In the genomic region with DNA sequence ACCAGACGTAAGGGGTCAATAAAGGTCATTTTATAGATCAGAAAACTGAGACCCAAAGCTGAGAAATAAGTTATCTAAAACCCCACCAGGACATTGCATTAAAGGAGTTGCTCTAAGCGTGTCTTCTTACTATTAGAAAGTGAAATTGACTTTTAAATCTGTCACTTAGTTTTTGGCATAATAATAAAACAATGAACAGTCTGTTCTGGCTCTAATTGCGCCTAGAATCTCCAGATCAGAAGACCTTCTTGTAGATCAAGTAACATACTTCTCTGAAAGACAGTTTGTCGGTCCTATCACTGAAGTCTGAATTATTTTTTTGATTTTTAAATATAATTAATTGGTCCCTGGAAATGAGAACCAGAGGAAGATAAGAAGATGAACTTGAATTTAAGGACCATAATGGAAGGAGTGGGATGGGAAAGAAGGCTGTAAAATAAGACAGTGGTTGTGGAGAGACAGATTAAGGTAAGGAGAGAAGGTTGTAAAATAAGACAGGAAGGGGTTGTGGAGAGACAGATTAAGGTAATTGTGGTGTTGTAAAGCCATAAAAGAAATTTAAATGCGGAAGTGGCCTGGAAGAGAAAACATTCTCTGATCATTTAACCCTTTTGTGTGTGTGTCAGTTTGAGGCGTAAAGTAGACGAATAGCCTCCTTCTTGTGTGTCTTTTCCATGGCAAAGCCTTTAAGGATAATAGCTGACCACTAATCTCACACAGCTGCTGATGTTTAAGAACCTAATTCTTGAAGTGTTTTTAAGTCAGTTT, we compare ENCODE assay signal across 8 cellular contexts. TPM values are rescaled to one million over a fixed set of nuclear protein-coding genes. Genes with fewer than 3 reads are reported as not detected.
DNase-seq lines count a peak whose midpoint lies in the region; ATAC-seq, FAIRE-seq and TF ChIP-seq lines count a peak whose summit lies in the region.

No MANE protein-coding gene starts in this region.

- DNase-seq in ELF-1 (ENCODE audit: low read depth, low spot score) = peak; percentile 55
- DNase-seq in NAMALWA (ENCODE audit: low spot score) = peak; percentile 42
- DNase-seq in K562 (ENCODE audit: extremely low read depth in 1 of 4, low spot score in 3 of 4) = peak in 1 of 4 experiments; percentile 46
- no peak for DNase-seq in natural killer cell
- DNase-seq in retina = no peak
- DNase-seq in NCI-H2196 treated with DMSO at 0.1 percent for 48 hours (lab: John Stamatoyannopoulos, UW; ENCODE audit: unreplicated experiment) = no peak

- TF ChIP-seq POLR2A in K562 (conservative IDR thresholded peaks at IDR 0.05) = no peak

- H3K36me3 ChIP-seq in K562 (ENCODE audit: control insufficient read depth, insufficient read depth, low read length) = peaks cover under 1% of the 10 kb centered on the region

- 10% methylated on average over 7 of the region's 7 CpGs for WGBS in K562 (ENCODE audit: insufficient coverage, low coverage, missing lambda C conversion rate)

- peak overlapping the region; percentile 82 for H3K27ac ChIP-seq in K562 (ENCODE audit: extremely low read depth, low read depth, low read length)

- peak overlapping the region in 1 of 2 experiments; percentile 22; a peak in 2 of 4 replicates for H3K9ac ChIP-seq in K562 (ENCODE audit: insufficient read depth in 1 of 2, low read depth in 2 of 2, low read length in 2 of 2)

- no peaks in the 10 kb centered on the region for H3K27me3 Mint-ChIP-seq in natural killer cell (ENCODE audit: low read depth in 2 of 2)

- peaks cover 21 to 83% of the 10 kb centered on the region in 2 experiments for H3K4me1 ChIP-seq in K562 (replicated peaks in 1 of 2; ENCODE audit: control insufficient read depth in 2 of 2, insufficient read depth in 2 of 2, low read length in 2 of 2)

- H3K4me3 ChIP-seq in K562 = no peak overlapping the region

- BruUV-seq in K562 (replicated peaks; lab: Mats Ljungman, UMichigan) = TSS peak; percentile 2

- CTCF ChIA-PET in K562 (lab: Yijun Ruan, JAX; ENCODE audit: low intra/inter-chr PET ratio) = no interaction called here

- intact Hi-C loops in K562 (cut with micrococcal nuclease) = no loop called here
- intact Hi-C loops in natural killer cell (cut with micrococcal nuclease) = loop anchor here (1.0 to 5.0 kb wide), 3 partner anchors 20 to 45 kb away; a partner anchor contains a TSS

- TF ChIP-seq RAD21 in K562 (CRISPR knock-in tag; conservative IDR thresholded peaks at IDR 0.05 in 1 of 2, IDR thresholded peaks at IDR 0.05 in 1 of 2) = peak in 1 of 2 experiments; percentile 12; a peak in 1 of 4 replicates

- H3K36me3 Mint-ChIP-seq in natural killer cell = no peaks in the 10 kb centered on the region

- H3K79me2 ChIP-seq in K562 (ENCODE audit: control insufficient read depth, insufficient read depth, low read length) = peaks cover 97% of the 10 kb centered on the region

- peak; percentile 17; the same call in 1 of the 2 replicates for TF ChIP-seq EP300 in K562 (IDR thresholded peaks at IDR 0.05; ENCODE audit: low read length)

- H3K4me1 Mint-ChIP-seq in natural killer cell = peaks cover 83 to 86% of the 10 kb centered on the region in 2 donors

- peaks cover 8% of the 10 kb centered on the region; the same call in 1 of the 2 replicates for H4K20me1 ChIP-seq in K562 (replicated peaks; ENCODE audit: control insufficient read depth, insufficient read depth, low read length)

- no peak overlapping the region for H2AFZ ChIP-seq in K562 (ENCODE audit: low read depth, low read length)

- H3K9me3 ChIP-seq in K562 (replicated peaks; ENCODE audit: control insufficient read depth, insufficient read depth, low read depth, low read length) = no peaks in the 10 kb centered on the region

- ATAC-seq in K562 (peak; percentile 10; the same call in 2 of the 3 replicates), natural killer cell (peak; percentile 43 to 52 (median 43)), esophagus mucosa (no peak), HG03175 (IDR thresholded peaks at IDR 0.05; ENCODE audit: unreplicated experiment) (no peak)

- H3K4me3 Mint-ChIP-seq in natural killer cell = peak overlapping the region; percentile 81

- no peak for TF ChIP-seq CTCF in K562 (IDR thresholded peaks at IDR 0.05 in 2 of 3, conservative IDR thresholded peaks at IDR 0.05 in 1 of 3; ENCODE audit: insufficient read depth in 2 of 3, low read depth in 1 of 3, low read length in 3 of 3)
- no peak for TF ChIP-seq CTCF in natural killer cell (IDR thresholded peaks at IDR 0.05)

- no peaks in the 10 kb centered on the region for H3K9me3 Mint-ChIP-seq in natural killer cell

- peak overlapping the region; percentile 81 to 94 for H3K27ac Mint-ChIP-seq in natural killer cell

- in situ Hi-C loops in K562 (cut with MboI) = no loop called here

- no peaks in the 10 kb centered on the region for H3K27me3 ChIP-seq in K562 (ENCODE audit: control insufficient read depth in 2 of 2, insufficient read depth in 2 of 2, low read length in 2 of 2)

- FAIRE-seq in K562 (lab: Jason Lieb, UNC) = no peak

- no peaks in the 10 kb centered on the region for H3K9me1 ChIP-seq in K562 (ENCODE audit: control insufficient read depth, insufficient read depth, low read length)

- POLR2A ChIA-PET in K562 (lab: Yijun Ruan, JAX) = interaction anchor here (0.8 to 10.0 kb wide), 4 partner anchors 9 to 46 kb away, joined by 3 to 125 read pairs (median 4); a partner anchor contains a TSS

- peak overlapping the region; percentile 74 for H3K4me2 ChIP-seq in K562 (ENCODE audit: insufficient read depth, low read length)

TF ChIP-seq in K562, 482 proteins besides CTCF, POLR2A, EP300 and RAD21 (continues in another document):
- TF ChIP-seq SRSF3 (IDR thresholded peaks at IDR 0.05; ENCODE audit: insufficient read depth, low read length) (no peak), ARID1B (IDR thresholded peaks at IDR 0.05) (peak; percentile 85), HDAC1 (IDR thresholded peaks at IDR 0.05) (peak in 1 of 2 experiments; percentile 38; a peak in 1 of 4 replicates), L3MBTL2 (IDR thresholded peaks at IDR 0.05) (peak; percentile 21; the same call in 1 of the 2 replicates), FOS (IDR thresholded peaks at IDR 0.05; ENCODE audit: extremely low read depth, insufficient read length) (no peak), SP1 (CRISPR knock-in tag; IDR thresholded peaks at IDR 0.05) (no peak), MTA1 (IDR thresholded peaks at IDR 0.05; ENCODE audit: borderline replicate concordance) (peak; percentile 30; the same call in 1 of the 2 replicates), BMI1 (IDR thresholded peaks at IDR 0.05; ENCODE audit: low read length) (no peak), TAL1 (IDR thresholded peaks at IDR 0.05) (peak; percentile 62), ARNT (IDR thresholded peaks at IDR 0.05) (peak in 1 of 2 experiments; percentile 21; a peak in 1 of 4 replicates), ETV1 (tag; conservative IDR thresholded peaks at IDR 0.05; ENCODE audit: low read depth) (peak; percentile 32; the same call in 1 of the 2 replicates), NCOR1 (IDR thresholded peaks at IDR 0.05) (peak; percentile 66)
- TF ChIP-seq, protein P1, sequence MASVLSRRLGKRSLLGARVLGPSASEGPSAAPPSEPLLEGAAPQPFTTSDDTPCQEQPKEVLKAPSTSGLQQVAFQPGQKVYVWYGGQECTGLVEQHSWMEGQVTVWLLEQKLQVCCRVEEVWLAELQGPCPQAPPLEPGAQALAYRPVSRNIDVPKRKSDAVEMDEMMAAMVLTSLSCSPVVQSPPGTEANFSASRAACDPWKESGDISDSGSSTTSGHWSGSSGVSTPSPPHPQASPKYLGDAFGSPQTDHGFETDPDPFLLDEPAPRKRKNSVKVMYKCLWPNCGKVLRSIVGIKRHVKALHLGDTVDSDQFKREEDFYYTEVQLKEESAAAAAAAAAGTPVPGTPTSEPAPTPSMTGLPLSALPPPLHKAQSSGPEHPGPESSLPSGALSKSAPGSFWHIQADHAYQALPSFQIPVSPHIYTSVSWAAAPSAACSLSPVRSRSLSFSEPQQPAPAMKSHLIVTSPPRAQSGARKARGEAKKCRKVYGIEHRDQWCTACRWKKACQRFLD (CRISPR knock-in tag; IDR thresholded peaks at IDR 0.05) = no peak
- TF ChIP-seq, protein P2, sequence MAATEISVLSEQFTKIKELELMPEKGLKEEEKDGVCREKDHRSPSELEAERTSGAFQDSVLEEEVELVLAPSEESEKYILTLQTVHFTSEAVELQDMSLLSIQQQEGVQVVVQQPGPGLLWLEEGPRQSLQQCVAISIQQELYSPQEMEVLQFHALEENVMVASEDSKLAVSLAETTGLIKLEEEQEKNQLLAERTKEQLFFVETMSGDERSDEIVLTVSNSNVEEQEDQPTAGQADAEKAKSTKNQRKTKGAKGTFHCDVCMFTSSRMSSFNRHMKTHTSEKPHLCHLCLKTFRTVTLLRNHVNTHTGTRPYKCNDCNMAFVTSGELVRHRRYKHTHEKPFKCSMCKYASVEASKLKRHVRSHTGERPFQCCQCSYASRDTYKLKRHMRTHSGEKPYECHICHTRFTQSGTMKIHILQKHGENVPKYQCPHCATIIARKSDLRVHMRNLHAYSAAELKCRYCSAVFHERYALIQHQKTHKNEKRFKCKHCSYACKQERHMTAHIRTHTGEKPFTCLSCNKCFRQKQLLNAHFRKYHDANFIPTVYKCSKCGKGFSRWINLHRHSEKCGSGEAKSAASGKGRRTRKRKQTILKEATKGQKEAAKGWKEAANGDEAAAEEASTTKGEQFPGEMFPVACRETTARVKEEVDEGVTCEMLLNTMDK (IDR thresholded peaks at IDR 0.05; ENCODE audit: borderline replicate concordance, insufficient read depth, low read depth, low read length, poor library complexity, severe bottlenecking) = no peak

RNA-seq across cellular contexts. Expression of a gene that starts 20.0 kb away (rescaled TPM):
- 9.4 and 30.0 TPM in 2 replicates for total RNA-seq in K562 (2011; cell fraction: chromatin; rRNA removed; ENCODE audit: low replicate concordance)
- 7.2 and 9.3 TPM in 2 replicates for total RNA-seq in K562 (2011; cell fraction: nucleolus; rRNA removed)
- total RNA-seq in K562 (2011; cell fraction: nucleoplasm; rRNA removed) = 10.3 and 14.0 TPM in 2 replicates
- total RNA-seq in K562 (2014; rRNA removed) = 26.0 and 26.7 TPM in 2 replicates
- 44.6 and 46.7 TPM in 2 replicates for total RNA-seq in K562 (2014; rRNA removed; fragmentation: Illumina TruSeq; extraction: Trizol)
- total RNA-seq in K562 (2015; rRNA removed; fragmentation: Illumina TruSeq; extraction: Trizol) = 38.6 and 39.6 TPM in 2 replicates
- total RNA-seq in K562 (2021) = 86.0 and 95.6 TPM in 2 replicates
- polyA plus RNA-seq in K562 (2011; rRNA removed) = 17.3 and 26.4 TPM in 2 replicates
- 6.0 and 13.1 TPM in 2 replicates for polyA plus RNA-seq in K562 (2011; cell fraction: cytosol; rRNA removed)
- polyA plus RNA-seq in K562 (2011; cell fraction: nucleus; rRNA removed) = 16.4 and 19.7 TPM in 2 replicates
- polyA plus RNA-seq in K562 (2012) = 68.8 and 90.2 TPM in 2 replicates
- polyA plus RNA-seq in K562 (2014; fragmentation: Illumina TruSeq; extraction: Trizol) = 101 and 127 TPM in 2 replicates
- 10 to 100 TPM; 29.2 to 38.2 TPM for polyA plus RNA-seq in K562 (2014; fragmentation: Nextera tagmentation; extraction: Ambion mirVana)
- 40.9 and 50.4 TPM in 2 replicates for polyA plus RNA-seq in K562 (2014; rRNA removed)
- 30.9 and 35.0 TPM in 2 replicates for polyA minus RNA-seq in K562 (2011; rRNA and poly(A)+ RNA removed)
- polyA minus RNA-seq in K562 (2011; cell fraction: cytosol; rRNA and poly(A)+ RNA removed) = 43.7 and 44.8 TPM in 2 replicates
- polyA minus RNA-seq in K562 (2011; cell fraction: nucleus; rRNA and poly(A)+ RNA removed) = 9.3 and 13.1 TPM in 2 replicates
- total RNA-seq in natural killer cell = 10 to 100 TPM; 32.2 to 36.3 (median 36.3) TPM
- 36.6 TPM for total RNA-seq in esophagus mucosa

Comparison
In these comparisons a context has a peak if more than half of its experiments do, and no peak if none do; other contexts are left out.
1. DNase-seq: peak in ELF-1 (single experiment) and NAMALWA (single experiment); none in natural killer cell (single experiment), retina (single experiment) and NCI-H2196 treated with DMSO at 0.1 percent for 48 hours (single experiment).
2. ATAC-seq: peak in K562 (single experiment) and natural killer cell (3 of 3); none in esophagus mucosa (single experiment) and HG03175 (single experiment).